Comparison of ENCODE assay signal across 9 cellular contexts in the genomic region with DNA sequence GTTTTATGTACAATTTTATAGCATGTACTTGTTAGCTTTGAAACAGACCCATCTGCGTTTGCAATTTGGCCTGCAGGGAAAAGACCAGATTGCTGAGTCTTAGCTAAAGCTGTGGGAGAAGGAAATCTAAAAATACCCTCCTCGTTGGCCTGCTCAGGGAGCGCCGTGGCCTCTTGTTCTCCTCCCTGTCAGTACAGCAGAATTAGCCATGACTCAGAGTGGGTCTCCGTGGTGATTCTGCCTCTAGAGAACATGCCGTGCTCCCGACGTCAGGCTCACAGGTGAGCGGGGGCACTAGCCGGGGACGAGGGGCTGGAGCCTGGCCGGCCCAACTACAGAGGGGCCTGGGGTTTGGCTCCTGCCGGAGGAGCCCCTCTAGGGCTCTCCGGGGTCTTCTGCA.
DNase-seq lines count a peak whose midpoint lies in the region; ATAC-seq, FAIRE-seq and TF ChIP-seq lines count a peak whose summit lies in the region.
"Had no signal": no experiment of that assay in that cellular context is flagged by ENCODE, and none has a peak within 500 bp of the region (broad histone marks: within the 10 kb centered on the region; RNA-seq: fewer than 3 reads in every experiment).

No MANE protein-coding gene starts in this region.

- H3K9ac ChIP-seq in skeletal muscle tissue (ENCODE audit: low read depth in 1 of 3, low read length in 3 of 3): peak overlapping the region; percentile 39 to 62 (median 60)

- H3K4me1 ChIP-seq in skeletal muscle tissue (ENCODE audit: control insufficient read depth in 3 of 3, insufficient read depth in 3 of 3, low read length in 3 of 3): peaks cover 34 to 51% (median 45%) of the 10 kb centered on the region in 3 donors

- no peaks in the 10 kb centered on the region for H3K27me3 ChIP-seq in skeletal muscle tissue (ENCODE audit: control insufficient read depth in 3 of 3, insufficient read depth in 3 of 3, low read length in 3 of 3)

- no peaks in the 10 kb centered on the region for H3K36me3 ChIP-seq in skeletal muscle tissue (ENCODE audit: control insufficient read depth in 3 of 3, insufficient read depth in 3 of 3, low read length in 3 of 3)

- peak overlapping the region; percentile 24 to 34 (median 34) for H3K4me3 ChIP-seq in skeletal muscle tissue (ENCODE audit: low read length in 3 of 3)

- no peaks in the 10 kb centered on the region for H3K9me3 ChIP-seq in skeletal muscle tissue (ENCODE audit: control insufficient read depth in 3 of 3, low read length in 3 of 3)

- H3K27ac ChIP-seq in skeletal muscle tissue (ENCODE audit: low read depth, low read length): peak overlapping the region; percentile 82

- ATAC-seq in HG03439 (IDR thresholded peaks at IDR 0.05; ENCODE audit: unreplicated experiment): no peak

- peak; percentile 30 for FAIRE-seq in islet of Langerhans (lab: Jason Lieb, UNC)

- TF ChIP-seq CTCF in GM10266 (IDR thresholded peaks at IDR 0.05; ENCODE audit: control insufficient read depth, insufficient read depth, low read depth, missing control alignments): no peak

- peak; percentile 55 for DNase-seq in GM04504 (ENCODE audit: low read depth)
- DNase-seq in cerebellar nuclear complex (lab: John Stamatoyannopoulos, UW): peak; percentile 58 to 62
- no peak for DNase-seq in GM10266 (ENCODE audit: extremely low spot score)
- DNase-seq in SHP77 treated with DMSO at 0.1 percent for 48 hours (lab: John Stamatoyannopoulos, UW): no peak
- DNase-seq in stimulated activated CD4-positive, alpha-beta T cell treated with anti-CD3 and anti-CD28 coated beads, Interleukin-2, amount 100 ng/mL, for 24 hours: no peak
- DNase-seq: activated CD4-positive, alpha-beta memory T cell treated with anti-CD3 and anti-CD28 coated beads, Interleukin-2, amount 10 ng/mL, durations not matched to agents 7 days and 5 days had no signal

Comparison
In these comparisons a context has a peak if more than half of its experiments do, and no peak if none do; other contexts are left out.
1. DNase-seq: peak in GM04504 (single experiment) and cerebellar nuclear complex (2 of 2); none in GM10266 (single experiment), SHP77 treated with DMSO at 0.1 percent for 48 hours (single experiment) and stimulated activated CD4-positive, alpha-beta T cell treated with anti-CD3 and anti-CD28 coated beads, Interleukin-2, amount 100 ng/mL, for 24 hours (0 of 2).